8 cellular contexts compared by ENCODE assay signal in the genomic region with DNA sequence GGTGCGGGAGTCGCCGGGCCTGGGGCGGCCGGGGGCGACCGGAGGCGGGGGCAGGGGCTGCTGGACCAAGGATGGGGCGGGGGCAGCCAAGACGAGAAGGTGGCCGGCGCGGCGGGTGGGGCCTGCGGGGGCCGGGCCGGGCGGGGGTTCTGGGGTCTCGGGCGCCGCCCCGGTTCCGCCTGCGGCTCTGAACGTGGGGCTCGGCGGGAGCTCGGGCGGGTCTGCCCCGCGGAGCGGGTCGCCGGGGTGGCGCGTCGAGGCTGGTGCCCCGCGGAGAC. TPM values are rescaled to one million over a fixed set of nuclear protein-coding genes. Genes with fewer than 3 reads are reported as not detected.
DNase-seq lines count a peak whose midpoint lies in the region; ATAC-seq, FAIRE-seq and TF ChIP-seq lines count a peak whose summit lies in the region.

No MANE protein-coding gene starts in this region.

- no peaks in the 10 kb centered on the region for H3K27me3 Mint-ChIP-seq in activated CD4-positive, alpha-beta T cell treated with anti-CD3 and anti-CD28 coated beads for 36 hours
- H3K27me3 Mint-ChIP-seq in activated naive CD8-positive, alpha-beta T cell treated with anti-CD3 and anti-CD28 coated beads, Interleukin-2, amount 10 ng/mL, durations not matched to agents 7 days and 5 days: no peaks in the 10 kb centered on the region

- H4K20me1 ChIP-seq in keratinocyte (ENCODE audit: control insufficient read depth, extremely low read depth, insufficient read depth, low read length): peaks cover 44% of the 10 kb centered on the region

- no peak for DNase-seq in activated CD4-positive, alpha-beta T cell treated with anti-CD3 and anti-CD28 coated beads for 36 hours
- no peak for DNase-seq in activated CD4-positive, alpha-beta T cell treated with anti-CD3 and anti-CD28 coated beads, Interleukin-2, amount 50 U/mL, for 48 hours
- no peak for DNase-seq in activated naive CD8-positive, alpha-beta T cell treated with anti-CD3 and anti-CD28 coated beads, Interleukin-2, amount 10 ng/mL, durations not matched to agents 7 days and 5 days
- no peak for DNase-seq in keratinocyte (ENCODE audit: low read depth, low spot score)
- no peak for DNase-seq in activated CD4-positive, CD25-positive, alpha-beta regulatory T cell treated with anti-CD3 and anti-CD28 coated beads, Interleukin-2, amount 50 U/mL, for 72 hours
- DNase-seq in stimulated activated CD4-positive, alpha-beta T cell treated with anti-CD3 and anti-CD28 coated beads, Interleukin-2, amount 100 ng/mL, for 48 hours: no peak

- H3K4me3 Mint-ChIP-seq in activated CD4-positive, alpha-beta T cell treated with anti-CD3 and anti-CD28 coated beads for 36 hours: peak overlapping the region; percentile 91
- H3K4me3 Mint-ChIP-seq in activated naive CD8-positive, alpha-beta T cell treated with anti-CD3 and anti-CD28 coated beads, Interleukin-2, amount 10 ng/mL, durations not matched to agents 7 days and 5 days: peak overlapping the region; percentile 97

- peaks cover 22% of the 10 kb centered on the region for H3K4me1 Mint-ChIP-seq in activated CD4-positive, alpha-beta T cell treated with anti-CD3 and anti-CD28 coated beads for 36 hours
- peaks cover 12% of the 10 kb centered on the region for H3K4me1 Mint-ChIP-seq in activated naive CD8-positive, alpha-beta T cell treated with anti-CD3 and anti-CD28 coated beads, Interleukin-2, amount 10 ng/mL, durations not matched to agents 7 days and 5 days

- dilution Hi-C loops in keratinocyte (cut with MboI; ENCODE audit: extremely low pct_ligation_motif_present, low sequenced_read_pairs): no loop called here

- H3K27me3 ChIP-seq in keratinocyte (ENCODE audit: control insufficient read depth, extremely low read depth, insufficient read depth, low read length) (no peaks in the 10 kb centered on the region), stomach smooth muscle (ENCODE audit: control insufficient read depth in 1 of 2, insufficient read depth in 2 of 2, low read length in 2 of 2) (no peaks in the 10 kb centered on the region)

- H3K4me3 ChIP-seq in keratinocyte (ENCODE audit: control insufficient read depth in 2 of 3, extremely low read depth in 1 of 3, insufficient read depth in 2 of 3, low read depth in 1 of 3, low read length in 3 of 3): peak overlapping the region; percentile 59 to 84 (median 77)
- H3K4me3 ChIP-seq in stomach smooth muscle (ENCODE audit: low read length in 2 of 2): peak overlapping the region; percentile 58 to 83

- POLR2A ChIA-PET in activated CD4-positive, alpha-beta T cell treated with anti-CD3 and anti-CD28 coated beads for 36 hours (lab: Charles Lee): no interaction called here
- POLR2A ChIA-PET in activated naive CD8-positive, alpha-beta T cell treated with anti-CD3 and anti-CD28 coated beads, Interleukin-2, amount 10 ng/mL, durations not matched to agents 7 days and 5 days (lab: Charles Lee): interaction anchor here (0.8 to 1.4 kb wide), 2 partner anchors 80 to 83 kb away, joined by 3 to 7 read pairs; a partner anchor contains a TSS

- H3K9me3 Mint-ChIP-seq in activated CD4-positive, alpha-beta T cell treated with anti-CD3 and anti-CD28 coated beads for 36 hours (ENCODE audit: low read depth): no peaks in the 10 kb centered on the region
- no peaks in the 10 kb centered on the region for H3K9me3 Mint-ChIP-seq in activated naive CD8-positive, alpha-beta T cell treated with anti-CD3 and anti-CD28 coated beads, Interleukin-2, amount 10 ng/mL, durations not matched to agents 7 days and 5 days

- H3K27ac Mint-ChIP-seq in activated CD4-positive, alpha-beta T cell treated with anti-CD3 and anti-CD28 coated beads for 36 hours: no peak overlapping the region
- peak overlapping the region; percentile 100 for H3K27ac Mint-ChIP-seq in activated naive CD8-positive, alpha-beta T cell treated with anti-CD3 and anti-CD28 coated beads, Interleukin-2, amount 10 ng/mL, durations not matched to agents 7 days and 5 days

- intact Hi-C loops in activated CD4-positive, alpha-beta T cell treated with anti-CD3 and anti-CD28 coated beads for 36 hours (cut with DNase I, micrococcal nuclease): loop anchor here (2.0 to 10.0 kb wide), 9 partner anchors 64 to 969 kb away; a partner anchor contains a TSS

- no peaks in the 10 kb centered on the region for H3K9me1 ChIP-seq in keratinocyte (ENCODE audit: control insufficient read depth, extremely low read depth, insufficient read depth, low read length)

- TF ChIP-seq CTCF in keratinocyte (optimal IDR thresholded peaks at IDR 0.05 in 1 of 3, IDR thresholded peaks at IDR 0.05 in 1 of 3, conservative IDR thresholded peaks at IDR 0.05 in 1 of 3; ENCODE audit: extremely low read depth in 1 of 3, insufficient read depth in 2 of 3, low read length in 3 of 3): no peak

- no peak overlapping the region for H3K4me2 ChIP-seq in keratinocyte (ENCODE audit: control insufficient read depth, extremely low read depth, insufficient read depth, low read depth, low read length)

- H3K27ac ChIP-seq in keratinocyte (ENCODE audit: control insufficient read depth, insufficient read depth, low read length): peak overlapping the region; percentile 53
- H3K27ac ChIP-seq in stomach smooth muscle (ENCODE audit: low read length): peak overlapping the region; percentile 96

- CTCF ChIA-PET in activated CD4-positive, alpha-beta T cell treated with anti-CD3 and anti-CD28 coated beads for 36 hours (lab: Charles Lee): interaction anchor here (2.8 kb wide), 1 partner anchor 83 kb away, joined by 8 read pairs; a partner anchor contains a TSS

- H3K4me1 ChIP-seq in keratinocyte (ENCODE audit: control insufficient read depth, extremely low read depth, insufficient read depth, low read length) (peaks cover 35% of the 10 kb centered on the region), stomach smooth muscle (ENCODE audit: control insufficient read depth, insufficient read depth, low read length) (peaks cover 47% of the 10 kb centered on the region)

- H3K79me2 ChIP-seq in keratinocyte (ENCODE audit: control insufficient read depth, insufficient read depth, low read length): peaks cover 47% of the 10 kb centered on the region

- H2AFZ ChIP-seq in keratinocyte (ENCODE audit: control insufficient read depth, low read length): no peak overlapping the region

- H3K36me3 ChIP-seq in keratinocyte (ENCODE audit: control insufficient read depth in 2 of 2, extremely low read depth in 1 of 2, insufficient read depth in 2 of 2, low read length in 2 of 2): peaks cover 23 to 39% of the 10 kb centered on the region in 2 experiments
- H3K36me3 ChIP-seq in stomach smooth muscle (ENCODE audit: control insufficient read depth in 2 of 2, insufficient read depth in 2 of 2, low read length in 2 of 2): peaks cover 21 to 24% of the 10 kb centered on the region in 2 donors

- H3K36me3 Mint-ChIP-seq in activated CD4-positive, alpha-beta T cell treated with anti-CD3 and anti-CD28 coated beads for 36 hours (ENCODE audit: low read depth): peaks cover 33% of the 10 kb centered on the region
- H3K36me3 Mint-ChIP-seq in activated naive CD8-positive, alpha-beta T cell treated with anti-CD3 and anti-CD28 coated beads, Interleukin-2, amount 10 ng/mL, durations not matched to agents 7 days and 5 days: peaks cover 11% of the 10 kb centered on the region

- FAIRE-seq in keratinocyte (lab: Jason Lieb, UNC): no peak

- no peak for ATAC-seq in activated CD4-positive, alpha-beta T cell treated with anti-CD3 and anti-CD28 coated beads for 36 hours
- ATAC-seq in activated naive CD8-positive, alpha-beta T cell treated with anti-CD3 and anti-CD28 coated beads, Interleukin-2, amount 10 ng/mL, durations not matched to agents 7 days and 5 days (ENCODE audit: low read depth): no peak
- ATAC-seq in GM21447 (IDR thresholded peaks at IDR 0.05; ENCODE audit: unreplicated experiment): no peak

- H3K9ac ChIP-seq in keratinocyte (ENCODE audit: control insufficient read depth, extremely low read depth, insufficient read depth, low read length) (peak overlapping the region; percentile 84), stomach smooth muscle (ENCODE audit: low read length in 2 of 2) (peak overlapping the region; percentile 58 to 80)

- H3K9me3 ChIP-seq in keratinocyte (ENCODE audit: control insufficient read depth, low read depth, low read length) (no peaks in the 10 kb centered on the region), stomach smooth muscle (ENCODE audit: control insufficient read depth in 2 of 2, low read length in 2 of 2) (no peaks in the 10 kb centered on the region)

RNA-seq across cellular contexts. Expression of a gene that starts 0.2 kb away (rescaled TPM):
- 100 to 1,000 TPM in 1 of 2 experiments, 10 to 100 TPM in 1; 92.8 to 103 TPM for total RNA-seq in activated CD4-positive, alpha-beta T cell treated with anti-CD3 and anti-CD28 coated beads for 36 hours
- total RNA-seq in activated naive CD8-positive, alpha-beta T cell treated with anti-CD3 and anti-CD28 coated beads, Interleukin-2, amount 10 ng/mL, durations not matched to agents 7 days and 5 days: 10 to 100 TPM; 72.4 to 74.6 TPM
- 89.8 to 109 TPM (median 91.4 TPM) in 3 replicates for polyA plus RNA-seq in keratinocyte
- polyA plus RNA-seq in keratinocyte (2011; ENCODE audit: low read depth): 76.7 TPM
- 44.3 and 119 TPM in 2 replicates for polyA plus RNA-seq in keratinocyte (2011; cell fraction: cytosol; rRNA removed)
- 54.7 and 70.3 TPM in 2 replicates for polyA plus RNA-seq in keratinocyte (2011; cell fraction: nucleus; rRNA removed)
- 68.7 and 160 TPM in 2 replicates for polyA plus RNA-seq in keratinocyte (2012; ENCODE audit: low replicate concordance)
- polyA minus RNA-seq in keratinocyte: 42.9 to 58.8 TPM (median 51.9 TPM) in 3 replicates
- polyA minus RNA-seq in keratinocyte (2011; cell fraction: cytosol; rRNA and poly(A)+ RNA removed): 135 TPM
- 43.1 and 52.3 TPM in 2 replicates for polyA minus RNA-seq in keratinocyte (2011; cell fraction: nucleus; rRNA and poly(A)+ RNA removed)
